Comparison of ENCODE assay signal across 8 cellular contexts in genomic region chr5:140557136-140557805, GRCh38. TPM values are rescaled to one million over a fixed set of nuclear protein-coding genes. Genes with fewer than 3 reads are reported as not detected.
DNase-seq lines count a peak whose midpoint lies in the region; ATAC-seq and TF ChIP-seq lines count a peak whose summit lies in the region.

Gene SRA1, minus strand, starts transcription at chr5:140557473. Its CDS starts 21 bp downstream, at chr5:140557452.

- peak; percentile 86 for TF ChIP-seq POLR2A in testis (IDR thresholded peaks at IDR 0.05)

- peaks cover 10% of the 10 kb centered on the region for H3K36me3 ChIP-seq in osteoblast (ENCODE audit: insufficient read depth, low read length)
- no peaks in the 10 kb centered on the region for H3K36me3 ChIP-seq in testis (ENCODE audit: low read depth, missing control alignments)

- H3K4me3 ChIP-seq in GM08714 (ENCODE audit: low read length) = peak within 1 kb of the TSS; percentile 99
- peak within 1 kb of the TSS; percentile 91 for H3K4me3 ChIP-seq in osteoblast (ENCODE audit: insufficient read depth, low read length)
- H3K4me3 ChIP-seq in testis = peak within 1 kb of the TSS; percentile 77 to 82

- ATAC-seq in SK-N-SH treated with all-trans-retinoic acid at 6 μM for 48 hours = peak; percentile 97
- ATAC-seq in activated naive CD4-positive, alpha-beta T cell treated with anti-CD3 and anti-CD28 coated beads, Interleukin-2, amount 50 U/mL, for 72 hours = peak; percentile 88 to 90

- 0% methylated on average over 2 to 34 of the region's 46 CpGs for WGBS in testis, 2 donors

- TF ChIP-seq CTCF in HFFc6 (IDR thresholded peaks at IDR 0.05) = 0 out of 2 replicates have a peak, but pooled peaks have one; percentile 21
- TF ChIP-seq CTCF in osteoblast (IDR thresholded peaks at IDR 0.05; ENCODE audit: extremely low read depth, low read depth, low read length) = no peak
- no peak for TF ChIP-seq CTCF in testis (IDR thresholded peaks at IDR 0.05)

- H3K9me3 Mint-ChIP-seq in HFFc6 = no peaks in the 10 kb centered on the region
- peaks cover 0 to 3% of the 10 kb centered on the region in 2 donors for H3K9me3 Mint-ChIP-seq in activated naive CD4-positive, alpha-beta T cell treated with anti-CD3 and anti-CD28 coated beads, Interleukin-2, amount 50 U/mL, for 72 hours

- H3K27me3 Mint-ChIP-seq in HFFc6 (ENCODE audit: insufficient read depth) = peaks cover 2% of the 10 kb centered on the region; the same call in 1 of the 2 replicates

- peak within 1 kb of the TSS; percentile 83 for H2AFZ ChIP-seq in osteoblast (ENCODE audit: low read length)

- H4K20me1 ChIP-seq in osteoblast (ENCODE audit: insufficient read depth, low read length) = peaks cover 16% of the 10 kb centered on the region

- DNase-seq in HFFc6 (peak; percentile 87), NAMALWA (ENCODE audit: low spot score) (peak; percentile 91), glomerular visceral epithelial cell (ENCODE audit: extremely low spot score) (peak; percentile 92), osteoblast (ENCODE audit: insufficient read length, low spot score, missing footprints) (peak; percentile 98), testis (peak; percentile 96)
- peak; percentile 87 to 94 for DNase-seq in activated naive CD4-positive, alpha-beta T cell treated with anti-CD3 and anti-CD28 coated beads, Interleukin-2, amount 50 U/mL, for 72 hours (ENCODE audit: low spot score in 2 of 2)

- peak within 1 kb of the TSS; percentile 95 for H3K4me3 Mint-ChIP-seq in HFFc6

- H3K4me1 Mint-ChIP-seq in HFFc6 (ENCODE audit: low read depth) = peaks cover 50% of the 10 kb centered on the region

- peaks cover 36% of the 10 kb centered on the region for H3K36me3 Mint-ChIP-seq in HFFc6 (ENCODE audit: low read depth)
- H3K36me3 Mint-ChIP-seq in activated naive CD4-positive, alpha-beta T cell treated with anti-CD3 and anti-CD28 coated beads, Interleukin-2, amount 50 U/mL, for 72 hours = peaks cover 14 to 29% of the 10 kb centered on the region in 2 donors

- H3K27me3 ChIP-seq in osteoblast (ENCODE audit: insufficient read depth, low read length) = no peaks in the 10 kb centered on the region
- no peaks in the 10 kb centered on the region for H3K27me3 ChIP-seq in testis

- H3K79me2 ChIP-seq in osteoblast (ENCODE audit: insufficient read depth, low read length) = peaks cover 48% of the 10 kb centered on the region

- peaks cover 32% of the 10 kb centered on the region for H3K4me1 ChIP-seq in osteoblast (ENCODE audit: insufficient read depth, low read length)
- peaks cover 21% of the 10 kb centered on the region for H3K4me1 ChIP-seq in testis

- peak within 1 kb of the TSS; percentile 89 for H3K4me2 ChIP-seq in osteoblast (ENCODE audit: insufficient read depth, low read length)

- H3K27ac ChIP-seq in osteoblast (ENCODE audit: low read depth, low read length) (peak within 1 kb of the TSS; percentile 95), testis (peak within 1 kb of the TSS; percentile 88 to 91)

- H3K9me3 ChIP-seq in osteoblast (ENCODE audit: low read depth, low read length) (no peaks in the 10 kb centered on the region), testis (no peaks in the 10 kb centered on the region)

- H3K27ac Mint-ChIP-seq in HFFc6 = peak within 1 kb of the TSS; percentile 86
- peak within 1 kb of the TSS; percentile 92 to 98 for H3K27ac Mint-ChIP-seq in activated naive CD4-positive, alpha-beta T cell treated with anti-CD3 and anti-CD28 coated beads, Interleukin-2, amount 50 U/mL, for 72 hours

- intact Hi-C loops in testis (cut with DNase I; ENCODE audit: low total_unique reads) = no loop called here

TF ChIP-seq in SK-N-SH treated with all-trans-retinoic acid at 6 μM for 48 hours, 23 proteins besides CTCF, POLR2A, EP300 and RAD21:
- TF ChIP-seq TCF4 (CRISPR knock-in tag; IDR thresholded peaks at IDR 0.05; ENCODE audit: borderline replicate concordance) = no peak
- TF ChIP-seq CSDC2 (CRISPR knock-in tag; IDR thresholded peaks at IDR 0.05) = peak; percentile 76
- TF ChIP-seq ZFP3 (CRISPR knock-in tag; IDR thresholded peaks at IDR 0.05) = peak; percentile 45; the same call in 1 of the 2 replicates
- 0 out of 2 replicates have a peak, but pooled peaks have one; percentile 4 for TF ChIP-seq ZC3H10 (CRISPR knock-in tag; IDR thresholded peaks at IDR 0.05)
- no peak for TF ChIP-seq TSHZ2 (CRISPR knock-in tag; IDR thresholded peaks at IDR 0.05)
- no peak for TF ChIP-seq ZNF8 (CRISPR knock-in tag; IDR thresholded peaks at IDR 0.05)
- TF ChIP-seq SNAI2 (CRISPR knock-in tag; IDR thresholded peaks at IDR 0.05) = 0 out of 2 replicates have a peak, but pooled peaks have one; percentile 20
- no peak for TF ChIP-seq ZFP30 (CRISPR knock-in tag; IDR thresholded peaks at IDR 0.05)
- TF ChIP-seq ZNF70 (CRISPR knock-in tag; IDR thresholded peaks at IDR 0.05) = no peak
- 0 out of 2 replicates have a peak, but pooled peaks have one; percentile 9 for TF ChIP-seq POU6F1 (CRISPR knock-in tag; IDR thresholded peaks at IDR 0.05; ENCODE audit: borderline replicate concordance, low read depth)
- TF ChIP-seq PATZ1 (CRISPR knock-in tag; IDR thresholded peaks at IDR 0.05; ENCODE audit: borderline replicate concordance) = no peak
TF ChIP-seq in SK-N-SH treated with all-trans-retinoic acid at 6 μM for 48 hours: peak in this region for 5.

RNA-seq across cellular contexts. Expression of gene SRA1, which starts in this region (rescaled TPM):
- total RNA-seq in HFFc6 (2021; fragmentation: NEBNext Ultra II Directional; extraction: Animal tissue kit (Norgen Biotek cat#: 25700)) = 10 to 100 TPM; 50.0 to 62.3 (median 59.4) TPM
- total RNA-seq in activated naive CD4-positive, alpha-beta T cell treated with anti-CD3 and anti-CD28 coated beads, Interleukin-2, amount 50 U/mL, for 72 hours = 10 to 100 TPM; 29.3 to 55.0 TPM
- total RNA-seq in osteoblast (28.2 and 35.7 TPM in 2 replicates), testis (10 to 100 TPM; 43.1 to 51.3 TPM)
- polyA plus RNA-seq in testis (ENCODE audit: insufficient read depth, low read depth, low replicate concordance) = 49.0 TPM

Comparison
In these comparisons a context has a peak if more than half of its experiments do, and no peak if none do; other contexts are left out.
1. Peak in every context shown above with its lines: DNase-seq, ATAC-seq, H3K4me3 ChIP-seq and H3K27ac ChIP-seq.